ENCODE assay signal across 1 cellular context in the genomic region with DNA sequence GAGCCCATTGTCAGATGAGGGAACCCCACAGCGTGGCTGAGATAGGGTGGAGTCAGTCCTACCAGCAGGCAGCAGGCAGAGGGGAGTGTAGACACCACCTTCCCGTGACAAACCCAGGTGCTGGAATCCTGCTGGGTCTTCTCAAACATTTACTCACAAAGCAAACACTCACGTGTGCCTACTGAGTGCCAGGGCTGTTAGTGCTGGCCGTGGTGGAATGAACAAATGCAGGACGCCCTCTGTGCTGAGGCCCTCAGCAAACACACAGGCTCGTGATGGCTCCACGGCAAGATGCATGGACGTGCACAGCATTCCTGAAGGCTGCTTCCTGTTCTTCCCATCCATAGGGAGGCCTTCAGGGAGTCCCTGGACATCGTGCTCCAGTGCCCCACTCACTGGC.
TF ChIP-seq lines count a peak whose summit lies in the region.

No MANE protein-coding gene starts in this region.

TF ChIP-seq in IMR-90, 13 proteins besides CTCF, POLR2A, EP300 and RAD21:
- no peak for TF ChIP-seq NFE2L2 (IDR thresholded peaks at IDR 0.05; ENCODE audit: low read depth, low read length)
- no peak for TF ChIP-seq CEBPB (IDR thresholded peaks at IDR 0.05; ENCODE audit: low read depth, low read length)
- no peak for TF ChIP-seq RCOR1 (IDR thresholded peaks at IDR 0.05; ENCODE audit: insufficient replicate concordance, low read length)
- no peak for TF ChIP-seq FOS (IDR thresholded peaks at IDR 0.05; ENCODE audit: low read depth, low read length)
- TF ChIP-seq, protein P1, sequence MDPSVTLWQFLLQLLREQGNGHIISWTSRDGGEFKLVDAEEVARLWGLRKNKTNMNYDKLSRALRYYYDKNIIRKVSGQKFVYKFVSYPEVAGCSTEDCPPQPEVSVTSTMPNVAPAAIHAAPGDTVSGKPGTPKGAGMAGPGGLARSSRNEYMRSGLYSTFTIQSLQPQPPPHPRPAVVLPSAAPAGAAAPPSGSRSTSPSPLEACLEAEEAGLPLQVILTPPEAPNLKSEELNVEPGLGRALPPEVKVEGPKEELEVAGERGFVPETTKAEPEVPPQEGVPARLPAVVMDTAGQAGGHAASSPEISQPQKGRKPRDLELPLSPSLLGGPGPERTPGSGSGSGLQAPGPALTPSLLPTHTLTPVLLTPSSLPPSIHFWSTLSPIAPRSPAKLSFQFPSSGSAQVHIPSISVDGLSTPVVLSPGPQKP (IDR thresholded peaks at IDR 0.05; ENCODE audit: borderline replicate concordance, low read depth, low read length) = no peak
- TF ChIP-seq RFX5 (IDR thresholded peaks at IDR 0.05; ENCODE audit: low read depth, low read length) = no peak
- TF ChIP-seq CHD1 (IDR thresholded peaks at IDR 0.05; ENCODE audit: low read depth, low read length) = no peak
- no peak for TF ChIP-seq SMC3 (IDR thresholded peaks at IDR 0.05; ENCODE audit: low read depth, low read length)
- no peak for TF ChIP-seq MXI1 (IDR thresholded peaks at IDR 0.05; ENCODE audit: borderline replicate concordance, low read depth, low read length)
- TF ChIP-seq MAFK (IDR thresholded peaks at IDR 0.05; ENCODE audit: low read depth, low read length) = no peak
